16 cellular contexts compared by ENCODE assay signal in the genomic region with DNA sequence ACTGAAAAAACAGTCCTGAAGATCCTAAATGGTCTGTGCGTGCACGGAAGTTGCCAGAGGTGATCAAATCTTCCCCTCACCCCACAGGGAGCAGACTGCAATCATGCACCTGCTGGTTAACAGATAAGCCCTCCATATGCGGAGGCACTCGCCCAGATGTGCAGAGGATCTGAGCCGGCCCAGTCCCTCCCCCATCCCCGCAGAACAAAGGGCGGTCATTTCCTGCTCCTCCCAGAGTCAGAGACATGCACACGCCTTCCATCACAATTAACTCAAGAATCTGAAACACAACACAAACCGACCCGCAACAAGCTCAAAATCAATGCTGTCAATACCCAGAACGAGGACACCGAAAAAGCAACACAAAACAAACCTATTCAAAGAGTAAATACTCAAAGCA. TPM values are rescaled to one million over a fixed set of nuclear protein-coding genes. Genes with fewer than 3 reads are reported as not detected.
A peak's percentile ranks its signal among the peaks of the same experiment; 100 is the strongest.
DNase-seq lines count a peak whose midpoint lies in the region; ATAC-seq and TF ChIP-seq lines count a peak whose summit lies in the region.
"Had no signal": no experiment of that assay in that cellular context is flagged by ENCODE, and none has a peak within 500 bp of the region (broad histone marks: within the 10 kb centered on the region; RNA-seq: fewer than 3 reads in every experiment).

No MANE protein-coding gene starts in this region.

- no peak overlapping the region for H4K5ac ChIP-seq in mesendoderm (ENCODE audit: low read length)

- no peak overlapping the region for H3K4me3 Mint-ChIP-seq in activated CD8-positive, alpha-beta T cell treated with anti-CD3 and anti-CD28 coated beads, Interleukin-2, amount 10 ng/mL, durations not matched to agents 7 days and 5 days
- H3K4me3 Mint-ChIP-seq: activated naive CD4-positive, alpha-beta T cell treated with anti-CD3 and anti-CD28 coated beads, Interleukin-2, amount 10 ng/mL, durations not matched to agents 7 days and 5 days; nephron progenitor cell had no signal

- H3K9me3 Mint-ChIP-seq in activated CD8-positive, alpha-beta T cell treated with anti-CD3 and anti-CD28 coated beads, Interleukin-2, amount 10 ng/mL, durations not matched to agents 7 days and 5 days (ENCODE audit: insufficient read depth), result no peaks in the 10 kb centered on the region
- H3K9me3 Mint-ChIP-seq: activated naive CD4-positive, alpha-beta T cell treated with anti-CD3 and anti-CD28 coated beads, Interleukin-2, amount 10 ng/mL, durations not matched to agents 7 days and 5 days; nephron progenitor cell had no signal

- H3K56ac ChIP-seq in mesendoderm (ENCODE audit: low read length), result no peak overlapping the region

- POLR2A ChIA-PET in activated CD8-positive, alpha-beta T cell treated with anti-CD3 and anti-CD28 coated beads, Interleukin-2, amount 10 ng/mL, durations not matched to agents 7 days and 5 days (lab: Charles Lee), result no interaction called here
- POLR2A ChIA-PET in HEK293T (lab: Yijun Ruan, JAX), result no interaction called here

- peaks cover 5% of the 10 kb centered on the region for H3K4me1 Mint-ChIP-seq in activated CD8-positive, alpha-beta T cell treated with anti-CD3 and anti-CD28 coated beads, Interleukin-2, amount 10 ng/mL, durations not matched to agents 7 days and 5 days (ENCODE audit: low read depth)

- H3K18ac ChIP-seq in mesendoderm (ENCODE audit: low read length), result no peak overlapping the region

- CTCF ChIA-PET in activated CD8-positive, alpha-beta T cell treated with anti-CD3 and anti-CD28 coated beads, Interleukin-2, amount 10 ng/mL, durations not matched to agents 7 days and 5 days (lab: Charles Lee), result interaction anchor here (1.1 kb wide), 1 partner anchor 35 kb away, joined by 4 read pairs; no protein-coding TSS in a partner anchor
- CTCF ChIA-PET in HEK293T (lab: Yijun Ruan, JAX), result interaction anchor here (1.5 kb wide), 1 partner anchor 35 kb away, joined by 3 read pairs; no protein-coding TSS in a partner anchor

- DNase-seq in DMS53 treated with DMSO at 0.1 percent for 48 hours (lab: John Stamatoyannopoulos, UW; ENCODE audit: unreplicated experiment) (peak; percentile 33), NCI-H2029 (lab: John Stamatoyannopoulos, UW) (peak; percentile 49), mesendoderm (peak; percentile 72), H4 (ENCODE audit: low spot score) (no peak), occipital lobe (lab: John Stamatoyannopoulos, UW) (no peak), HEK293T (ENCODE audit: extremely low spot score) (no peak)
- peak; percentile 24 for DNase-seq in activated CD8-positive, alpha-beta T cell treated with anti-CD3 and anti-CD28 coated beads, Interleukin-2, amount 10 ng/mL, durations not matched to agents 7 days and 5 days
- DNase-seq: activated naive CD4-positive, alpha-beta T cell treated with anti-CD3 and anti-CD28 coated beads, Interleukin-2, amount 10 ng/mL, durations not matched to agents 7 days and 5 days; left ventricle myocardium inferior; NCI-H1048; nephron progenitor cell; SJCRH30 had no signal

- no peaks in the 10 kb centered on the region for H3K36me3 ChIP-seq in mesendoderm (ENCODE audit: control insufficient read depth, insufficient read depth, low read length)
- H3K36me3 ChIP-seq: cardiac muscle cell, left ventricle myocardium inferior, SJCRH30 had no signal

- H2AK5ac ChIP-seq in mesendoderm (ENCODE audit: low read length), result no peak overlapping the region

- H3K36me3 Mint-ChIP-seq in activated CD8-positive, alpha-beta T cell treated with anti-CD3 and anti-CD28 coated beads, Interleukin-2, amount 10 ng/mL, durations not matched to agents 7 days and 5 days (ENCODE audit: low read depth), result no peaks in the 10 kb centered on the region
- H3K36me3 Mint-ChIP-seq: activated naive CD4-positive, alpha-beta T cell treated with anti-CD3 and anti-CD28 coated beads, Interleukin-2, amount 10 ng/mL, durations not matched to agents 7 days and 5 days had no signal

- no peak overlapping the region for H2BK15ac ChIP-seq in mesendoderm (replicated peaks; ENCODE audit: low read depth)

- no peak overlapping the region for H4K8ac ChIP-seq in mesendoderm (ENCODE audit: low read depth, low read length)

- no peaks in the 10 kb centered on the region for H3K79me2 ChIP-seq in mesendoderm (ENCODE audit: control insufficient read depth, insufficient read depth, low read length)

- H3K23ac ChIP-seq in mesendoderm (ENCODE audit: low read length), result no peak overlapping the region

- H3K27ac Mint-ChIP-seq in activated CD8-positive, alpha-beta T cell treated with anti-CD3 and anti-CD28 coated beads, Interleukin-2, amount 10 ng/mL, durations not matched to agents 7 days and 5 days, result no peak overlapping the region
- H3K27ac Mint-ChIP-seq: activated naive CD4-positive, alpha-beta T cell treated with anti-CD3 and anti-CD28 coated beads, Interleukin-2, amount 10 ng/mL, durations not matched to agents 7 days and 5 days; nephron progenitor cell had no signal

- no peak overlapping the region for H2BK120ac ChIP-seq in mesendoderm (ENCODE audit: low read depth, low read length)

- H3K4ac ChIP-seq in mesendoderm (ENCODE audit: low read depth, low read length), result no peak overlapping the region

- no CpG with 5 or more reads among the region's 12 CpGs for WGBS in mesendoderm (ENCODE audit: extremely low coverage, insufficient coverage, low lambda C conversion rate)

- H3K27ac ChIP-seq in mesendoderm (ENCODE audit: low read depth, low read length), result no peak overlapping the region
- H3K27ac ChIP-seq: C4-2B, cardiac muscle cell, left ventricle myocardium inferior, SJCRH30 had no signal

- no peak for ATAC-seq in activated CD8-positive, alpha-beta T cell treated with anti-CD3 and anti-CD28 coated beads, Interleukin-2, amount 10 ng/mL, durations not matched to agents 7 days and 5 days
- no peak for ATAC-seq in GM19351 (IDR thresholded peaks at IDR 0.05; ENCODE audit: unreplicated experiment)

- no peaks in the 10 kb centered on the region for H3K27me3 ChIP-seq in mesendoderm (ENCODE audit: insufficient read depth, low read length, poor library complexity)

- H3K4me3 ChIP-seq in mesendoderm (ENCODE audit: low read length), result no peak overlapping the region
- H3K4me3 ChIP-seq: cardiac muscle cell, left ventricle myocardium inferior, SJCRH30, smooth muscle cell had no signal

- H3K79me1 ChIP-seq in mesendoderm (ENCODE audit: low read length), result no peaks in the 10 kb centered on the region

- no peak overlapping the region for H3K9ac ChIP-seq in mesendoderm (ENCODE audit: low read length)

- peaks cover 17% of the 10 kb centered on the region for H3K27me3 Mint-ChIP-seq in activated CD8-positive, alpha-beta T cell treated with anti-CD3 and anti-CD28 coated beads, Interleukin-2, amount 10 ng/mL, durations not matched to agents 7 days and 5 days (ENCODE audit: low read depth)

- H3K4me1 ChIP-seq in mesendoderm (ENCODE audit: control insufficient read depth, low read depth, low read length), result peaks cover 5% of the 10 kb centered on the region
- H3K4me1 ChIP-seq: SJCRH30 had no signal

- peak overlapping the region; percentile 8 for H3K4me2 ChIP-seq in mesendoderm (ENCODE audit: low read length)
- H3K4me2 ChIP-seq: smooth muscle cell had no signal

- H2BK5ac ChIP-seq in mesendoderm (ENCODE audit: low read length), result no peak overlapping the region

TF ChIP-seq in HEK293T, 16 proteins besides CTCF, POLR2A, EP300 and RAD21:
- TF ChIP-seq LEF1 (IDR thresholded peaks at IDR 0.05; ENCODE audit: borderline replicate concordance), result no peak
- TF ChIP-seq ZNF384 (IDR thresholded peaks at IDR 0.05), result no peak
- TF ChIP-seq, protein P1, sequence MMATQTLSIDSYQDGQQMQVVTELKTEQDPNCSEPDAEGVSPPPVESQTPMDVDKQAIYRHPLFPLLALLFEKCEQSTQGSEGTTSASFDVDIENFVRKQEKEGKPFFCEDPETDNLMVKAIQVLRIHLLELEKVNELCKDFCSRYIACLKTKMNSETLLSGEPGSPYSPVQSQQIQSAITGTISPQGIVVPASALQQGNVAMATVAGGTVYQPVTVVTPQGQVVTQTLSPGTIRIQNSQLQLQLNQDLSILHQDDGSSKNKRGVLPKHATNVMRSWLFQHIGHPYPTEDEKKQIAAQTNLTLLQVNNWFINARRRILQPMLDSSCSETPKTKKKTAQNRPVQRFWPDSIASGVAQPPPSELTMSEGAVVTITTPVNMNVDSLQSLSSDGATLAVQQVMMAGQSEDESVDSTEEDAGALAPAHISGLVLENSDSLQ (IDR thresholded peaks at IDR 0.05), result no peak
- no peak for TF ChIP-seq SP1 (IDR thresholded peaks at IDR 0.05)
- TF ChIP-seq SUZ12 (IDR thresholded peaks at IDR 0.05), result no peak
- TF ChIP-seq L3MBTL2 (conservative IDR thresholded peaks at IDR 0.05), result no peak
- TF ChIP-seq NFRKB (IDR thresholded peaks at IDR 0.05), result no peak
- no peak for TF ChIP-seq HDGF (IDR thresholded peaks at IDR 0.05; ENCODE audit: borderline replicate concordance)

RNA-seq across cellular contexts. Expression of a gene that starts 24.2 kb away (rescaled TPM):
- total RNA-seq in activated CD8-positive, alpha-beta T cell treated with anti-CD3 and anti-CD28 coated beads, Interleukin-2, amount 10 ng/mL, durations not matched to agents 7 days and 5 days, result not detected
- 0.56 TPM for polyA plus RNA-seq in mesendoderm (2013, experiment 1 of 2)
- polyA plus RNA-seq in mesendoderm (2013, experiment 2 of 2), result 0.42 TPM
- 0.17 TPM in 1 of 2 replicates, not detected in the other for total RNA-seq in H4 (2014; rRNA removed; shearing (Covaris generic))
- total RNA-seq in occipital lobe, result 11.2 TPM
- total RNA-seq: SJCRH30 had no signal

Comparison
In these comparisons a context has a peak if more than half of its experiments do, and no peak if none do; other contexts are left out.
1. DNase-seq: peak in DMS53 treated with DMSO at 0.1 percent for 48 hours (single experiment), NCI-H2029 (single experiment), activated CD8-positive, alpha-beta T cell treated with anti-CD3 and anti-CD28 coated beads, Interleukin-2, amount 10 ng/mL, durations not matched to agents 7 days and 5 days (single experiment) and mesendoderm (single experiment); none in H4 (single experiment), occipital lobe (single experiment) and HEK293T (single experiment).
2. RNA of a gene that starts 24.2 kb away (total RNA-seq): 11.2 TPM in occipital lobe (single experiment); 0.17 TPM in H4 and not detected in activated CD8-positive, alpha-beta T cell treated with anti-CD3 and anti-CD28 coated beads, Interleukin-2, amount 10 ng/mL, durations not matched to agents 7 days and 5 days; every median in the first group is over 10 times any median in the second.